In genomic region chr15:82196353-82196752, GRCh38 we compare ENCODE assay signal across 25 cellular contexts.
"Had no signal": no experiment of that assay in that cellular context is flagged by ENCODE, and none has a peak within 500 bp of the region (broad histone marks: within the 10 kb centered on the region; RNA-seq: fewer than 3 reads in every experiment).

No MANE protein-coding gene starts in this region.

- DNase-seq: cerebellar nuclear complex; cortex of kidney; effector memory CD8-positive, alpha-beta T cell; erythroblast; esophagus squamous epithelium; foreskin melanocyte; head of caudate nucleus; hippocampal formation; left colon; mesenchymal stem cell; mucosa of descending colon; naive B cell; pancreas; small intestine; stimulated activated CD4-positive, alpha-beta T cell treated with anti-CD3 and anti-CD28 coated beads, Interleukin-15, amount 100 ng/mL, for 24 hours; stimulated activated CD4-positive, alpha-beta T cell treated with anti-CD3 and anti-CD28 coated beads, Interleukin-2, amount 100 ng/mL, for 48 hours; stimulated activated naive B cell treated with anti-CD40 and anti-IgM and Interleukin-4, amounts not matched to agents 10 μg/mL and 1 μg/mL and 100 μg/mL, for 72 hours; upper lobe of left lung had no signal

- H3K27me3 ChIP-seq: esophagus squamous epithelium, neutrophil, pancreas, tibial nerve, upper lobe of left lung had no signal

- H3K4me1 ChIP-seq: pancreas, tibial nerve, upper lobe of left lung had no signal

- ATAC-seq: effector memory CD8-positive, alpha-beta T cell; left colon; mucosa of descending colon; natural killer cell treated with Interleukin-12 subunit alpha and Interleukin-12 subunit beta and Interleukin-15 and Interleukin-18, amount 100 ng/mL, for 72 hours; pancreas; stimulated activated naive B cell treated with anti-CD40 and anti-IgM and Interleukin-4, amounts not matched to agents 10 μg/mL and 1 μg/mL and 100 μg/mL, for 72 hours had no signal

- H3K27ac ChIP-seq: esophagus squamous epithelium, neutrophil, pancreas, thoracic aorta, tibial nerve, upper lobe of left lung had no signal

- H3K9me3 ChIP-seq: esophagus squamous epithelium, mucosa of descending colon, neutrophil, pancreas, thoracic aorta, tibial nerve, upper lobe of left lung had no signal

- H3K36me3 ChIP-seq: neutrophil, pancreas, thoracic aorta, tibial nerve, upper lobe of left lung had no signal

- H3K4me3 ChIP-seq: esophagus squamous epithelium, mucosa of descending colon, pancreas, thoracic aorta, tibial nerve, upper lobe of left lung had no signal

- FAIRE-seq: endometrium, islet of Langerhans, pancreas, small intestine, urothelium cell line had no signal
